25 cellular contexts compared by ENCODE assay signal in the genomic region with DNA sequence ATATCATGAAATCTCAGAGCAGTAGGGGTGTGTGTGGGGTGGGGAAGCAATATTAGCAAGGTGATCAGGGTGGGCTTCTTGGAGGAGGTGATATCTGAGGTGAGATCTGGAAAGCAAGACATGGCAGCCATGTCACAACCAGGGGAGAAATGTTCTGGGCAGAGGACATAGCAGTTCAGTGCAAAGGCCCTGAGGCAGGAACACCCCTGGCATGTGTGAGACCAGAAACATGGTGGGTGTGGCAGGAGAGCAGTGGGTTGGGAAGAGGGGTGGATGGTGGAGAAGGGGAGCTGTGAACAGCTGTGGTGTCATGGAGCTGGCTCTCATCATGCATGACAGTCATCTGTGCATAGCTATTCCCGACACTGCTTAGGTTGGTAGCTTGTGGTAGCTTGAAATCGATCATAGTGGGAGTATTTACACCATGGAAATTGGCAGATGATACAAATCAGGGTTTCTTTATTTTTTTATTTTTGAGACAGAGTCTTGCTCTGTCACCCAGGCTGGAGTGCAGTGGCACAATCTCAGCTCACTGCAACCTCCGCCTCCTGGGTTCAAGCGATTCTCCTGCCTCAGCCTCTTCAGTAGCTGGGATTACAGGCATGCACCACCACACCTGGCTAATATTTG. TPM values are rescaled to one million over a fixed set of nuclear protein-coding genes. Genes with fewer than 3 reads are reported as not detected.
"Had no signal": no experiment of that assay in that cellular context is flagged by ENCODE, and none has a peak within 500 bp of the region (broad histone marks: within the 10 kb centered on the region; RNA-seq: fewer than 3 reads in every experiment).

No MANE protein-coding gene starts in this region.

- H3K36me3 Mint-ChIP-seq: naive thymus-derived CD4-positive, alpha-beta T cell; stimulated activated naive B cell treated with anti-CD40 and anti-IgM and Interleukin-4, amounts not matched to agents 10 μg/mL and 1 μg/mL and 100 μg/mL, for 72 hours had no signal

- H3K27ac Mint-ChIP-seq: dendritic cell treated with granulocyte-macrophage colony-stimulating factor and Interleukin-4, amounts not matched to agents 40 ng/mL and 50 ng/mL, for 4 days; effector memory CD8-positive, alpha-beta T cell; naive thymus-derived CD4-positive, alpha-beta T cell; stimulated activated naive B cell treated with anti-CD40 and anti-IgM and Interleukin-4, amounts not matched to agents 10 μg/mL and 1 μg/mL and 100 μg/mL, for 72 hours; stimulated activated naive CD8-positive, alpha-beta T cell treated with anti-CD3 and anti-CD28 coated beads, Interleukin-15, amount 100 ng/mL, for 72 hours had no signal

- H3K27me3 ChIP-seq: testis, tibial nerve, vagina had no signal

- H3K9me3 Mint-ChIP-seq: dendritic cell treated with granulocyte-macrophage colony-stimulating factor and Interleukin-4, amounts not matched to agents 40 ng/mL and 50 ng/mL, for 4 days; effector memory CD8-positive, alpha-beta T cell; stimulated activated naive CD8-positive, alpha-beta T cell treated with anti-CD3 and anti-CD28 coated beads, Interleukin-15, amount 100 ng/mL, for 72 hours had no signal

- H3K4me1 Mint-ChIP-seq: naive thymus-derived CD4-positive, alpha-beta T cell; stimulated activated naive B cell treated with anti-CD40 and anti-IgM and Interleukin-4, amounts not matched to agents 10 μg/mL and 1 μg/mL and 100 μg/mL, for 72 hours; stimulated activated naive CD8-positive, alpha-beta T cell treated with anti-CD3 and anti-CD28 coated beads, Interleukin-15, amount 100 ng/mL, for 72 hours had no signal

- H3K36me3 ChIP-seq: esophagus squamous epithelium, gastroesophageal sphincter, tibial nerve, upper lobe of right lung, vagina had no signal

- H3K4me3 Mint-ChIP-seq: dendritic cell treated with granulocyte-macrophage colony-stimulating factor and Interleukin-4, amounts not matched to agents 40 ng/mL and 50 ng/mL, for 4 days; effector memory CD8-positive, alpha-beta T cell; naive thymus-derived CD4-positive, alpha-beta T cell; stimulated activated naive B cell treated with anti-CD40 and anti-IgM and Interleukin-4, amounts not matched to agents 10 μg/mL and 1 μg/mL and 100 μg/mL, for 72 hours; stimulated activated naive CD8-positive, alpha-beta T cell treated with anti-CD3 and anti-CD28 coated beads, Interleukin-15, amount 100 ng/mL, for 72 hours had no signal

- H3K27ac ChIP-seq: esophagus squamous epithelium, gastroesophageal sphincter, parathyroid adenoma, psoas muscle, testis, tibial nerve, upper lobe of right lung, vagina had no signal

- H3K9me3 ChIP-seq: esophagus squamous epithelium, gastroesophageal sphincter, psoas muscle, testis, upper lobe of right lung, vagina had no signal

- H3K4me1 ChIP-seq: esophagus squamous epithelium, gastroesophageal sphincter, parathyroid adenoma, psoas muscle, testis, tibial nerve, upper lobe of right lung, vagina had no signal

- H3K4me3 ChIP-seq: esophagus squamous epithelium, gastroesophageal sphincter, psoas muscle, testis, tibial nerve, upper lobe of right lung, vagina had no signal

- DNase-seq: effector memory CD8-positive, alpha-beta T cell; esophagus squamous epithelium; foreskin fibroblast; glutamatergic neuron; kidney glomerular epithelial cell; mammary epithelial cell; naive thymus-derived CD4-positive, alpha-beta T cell; occipital lobe; psoas muscle; stimulated activated CD4-positive, alpha-beta T cell treated with anti-CD3 and anti-CD28 coated beads, Interleukin-2, amount 100 ng/mL, for 24 hours; stimulated activated CD4-positive, alpha-beta T cell treated with anti-CD3 and anti-CD28 coated beads, Interleukin-4, amount 100 ng/mL, for 4 hours; stimulated activated naive B cell treated with anti-CD40 and anti-IgM and Interleukin-4, amounts not matched to agents 10 μg/mL and 1 μg/mL and 100 μg/mL, for 72 hours; stimulated activated naive CD8-positive, alpha-beta T cell treated with anti-CD3 and anti-CD28 coated beads, Interleukin-15, amount 100 ng/mL, for 72 hours; testis; upper lobe of right lung had no signal

- FAIRE-seq: islet of Langerhans had no signal

RNA-seq across cellular contexts. Expression of gene MPPED1, which starts 17.9 kb away (rescaled TPM):
- total RNA-seq: epithelial cell of proximal tubule; esophagus squamous epithelium; mammary epithelial cell; mesenteric fat pad; mononuclear cell; naive thymus-derived CD4-positive, alpha-beta T cell; psoas muscle; subcutaneous adipose tissue; upper lobe of right lung had no signal
- polyA plus RNA-seq: mammary epithelial cell; naive thymus-derived CD4-positive, alpha-beta T cell had no signal

RNA-seq across cellular contexts. Expression of gene SCUBE1, which starts 50.8 kb away (rescaled TPM):
- total RNA-seq: epithelial cell of proximal tubule, mammary epithelial cell had no signal
- polyA plus RNA-seq: mammary epithelial cell; naive thymus-derived CD4-positive, alpha-beta T cell had no signal
